Comparison of ENCODE assay signal across 1 cellular context in genomic region chr16:56673916-56674315, GRCh38.
TF ChIP-seq lines count a peak whose summit lies in the region.

No MANE protein-coding gene starts in this region.

TF ChIP-seq in endothelial cell of umbilical vein, 7 proteins besides CTCF, POLR2A, EP300 and RAD21:
- TF ChIP-seq JUN (IDR thresholded peaks at IDR 0.05; ENCODE audit: borderline replicate concordance, insufficient read depth, insufficient read length, low read depth) (no peak), MYC (IDR thresholded peaks at IDR 0.05; ENCODE audit: low read depth, low read length) (no peak), EZH2 (IDR thresholded peaks at IDR 0.05; ENCODE audit: borderline replicate concordance, low read depth, low read length, severe bottlenecking) (no peak), POLR2AphosphoS5 (IDR thresholded peaks at IDR 0.05; ENCODE audit: insufficient read depth, low read depth, low read length) (no peak), GATA2 (IDR thresholded peaks at IDR 0.05; ENCODE audit: insufficient read depth, insufficient read length, low read depth, low read length) (no peak), FOS (IDR thresholded peaks at IDR 0.05; ENCODE audit: borderline replicate concordance, insufficient read depth, low read length) (no peak)
- TF ChIP-seq, protein P1, sequence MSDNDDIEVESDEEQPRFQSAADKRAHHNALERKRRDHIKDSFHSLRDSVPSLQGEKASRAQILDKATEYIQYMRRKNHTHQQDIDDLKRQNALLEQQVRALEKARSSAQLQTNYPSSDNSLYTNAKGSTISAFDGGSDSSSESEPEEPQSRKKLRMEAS (IDR thresholded peaks at IDR 0.05; ENCODE audit: insufficient read depth, insufficient read length): no peak
